In the genomic region with DNA sequence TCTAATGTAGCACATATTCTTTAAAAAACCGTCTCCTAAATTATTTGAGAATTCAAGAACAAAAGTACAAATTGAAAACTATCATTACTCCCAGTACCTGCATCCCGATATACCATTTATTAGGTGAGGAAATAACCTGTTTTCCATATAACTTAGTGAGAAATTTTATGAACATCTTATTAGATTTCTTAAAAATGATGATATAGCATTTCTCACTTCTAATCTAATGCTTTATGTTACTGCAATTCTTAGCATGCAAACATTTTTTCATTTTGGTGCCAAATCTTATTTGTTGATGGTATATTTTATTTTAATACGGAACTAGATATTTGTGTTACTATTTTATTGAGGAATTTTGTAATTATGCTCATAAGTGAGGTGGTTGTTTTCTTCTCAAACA, we compare ENCODE assay signal across 2 cellular contexts.
TF ChIP-seq lines count a peak whose summit lies in the region.

No MANE protein-coding gene starts in this region.

TF ChIP-seq in HepG2, 621 proteins besides CTCF, POLR2A, EP300 and RAD21 (continued from another document):
- peak; percentile 84 for TF ChIP-seq MAFF (IDR thresholded peaks at IDR 0.05; ENCODE audit: low read depth, low read length)
- no peak for TF ChIP-seq ARNT2 (CRISPR knock-in tag; IDR thresholded peaks at IDR 0.05; ENCODE audit: low read depth)
TF ChIP-seq in HepG2: peak in this region for 2.

TF ChIP-seq in K562, 482 proteins besides CTCF, POLR2A, EP300 and RAD21 (continued from another document):
- TF ChIP-seq MAFF (IDR thresholded peaks at IDR 0.05; ENCODE audit: low read length): peak; percentile 38; the same call in 1 of the 2 replicates
- TF ChIP-seq, protein P1, sequence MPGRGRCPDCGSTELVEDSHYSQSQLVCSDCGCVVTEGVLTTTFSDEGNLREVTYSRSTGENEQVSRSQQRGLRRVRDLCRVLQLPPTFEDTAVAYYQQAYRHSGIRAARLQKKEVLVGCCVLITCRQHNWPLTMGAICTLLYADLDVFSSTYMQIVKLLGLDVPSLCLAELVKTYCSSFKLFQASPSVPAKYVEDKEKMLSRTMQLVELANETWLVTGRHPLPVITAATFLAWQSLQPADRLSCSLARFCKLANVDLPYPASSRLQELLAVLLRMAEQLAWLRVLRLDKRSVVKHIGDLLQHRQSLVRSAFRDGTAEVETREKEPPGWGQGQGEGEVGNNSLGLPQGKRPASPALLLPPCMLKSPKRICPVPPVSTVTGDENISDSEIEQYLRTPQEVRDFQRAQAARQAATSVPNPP (IDR thresholded peaks at IDR 0.05; ENCODE audit: borderline replicate concordance, insufficient read depth, insufficient read length): no peak
- peak; percentile 30; the same call in 1 of the 2 replicates for TF ChIP-seq MAFK (IDR thresholded peaks at IDR 0.05; ENCODE audit: low read length)
- peak; percentile 58 for TF ChIP-seq ZNF316 (IDR thresholded peaks at IDR 0.05)
- TF ChIP-seq ZNF444 (CRISPR knock-in tag; IDR thresholded peaks at IDR 0.05): no peak
